Comparison of ENCODE assay signal across 28 cellular contexts in the genomic region with DNA sequence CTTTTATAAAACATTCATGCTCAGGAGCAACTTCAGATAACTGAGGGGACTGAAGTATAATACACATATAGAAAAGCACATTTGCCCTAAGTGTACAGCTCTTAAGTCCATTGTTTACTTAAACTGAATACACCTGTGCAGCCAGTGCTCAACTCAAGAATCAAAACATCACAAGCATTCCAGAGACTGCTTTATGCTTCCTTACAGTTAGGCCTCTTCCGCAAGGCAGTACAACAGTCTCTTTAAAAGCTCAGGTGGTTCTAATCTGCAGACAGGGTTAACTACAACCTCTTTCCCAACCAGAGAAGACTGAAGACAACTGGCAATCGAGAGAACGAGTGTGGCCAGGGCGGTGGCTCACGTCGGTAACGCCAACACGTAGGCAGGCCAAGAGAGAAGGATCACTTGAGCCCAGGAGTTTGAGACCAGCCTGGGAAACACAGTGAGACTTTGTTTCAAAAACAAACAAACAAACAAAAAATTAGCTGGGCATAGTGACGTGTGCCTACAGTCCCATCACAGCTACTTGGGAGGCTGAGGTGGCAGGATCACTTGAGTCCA.
"Had no signal": no experiment of that assay in that cellular context is flagged by ENCODE, and none has a peak within 500 bp of the region (broad histone marks: within the 10 kb centered on the region; RNA-seq: fewer than 3 reads in every experiment).

No MANE protein-coding gene starts in this region.

- H3K4me1 Mint-ChIP-seq: endodermal cell; nephron; neural progenitor cell; stimulated activated memory B cell treated with anti-CD40 and anti-IgM and Interleukin-4, amounts not matched to agents 10 μg/mL and 1 μg/mL and 100 μg/mL, for 72 hours had no signal

- H3K9me3 Mint-ChIP-seq: stimulated activated memory B cell treated with anti-CD40 and anti-IgM and Interleukin-4, amounts not matched to agents 10 μg/mL and 1 μg/mL and 100 μg/mL, for 72 hours had no signal

- H3K27me3 ChIP-seq: colonic mucosa, foreskin keratinocyte, gastroesophageal sphincter, heart left ventricle, hepatocyte, neural progenitor cell, sigmoid colon, testis, tibial nerve, vagina had no signal

- H3K27ac ChIP-seq: colonic mucosa, epithelial cell of prostate, foreskin keratinocyte, gastroesophageal sphincter, heart left ventricle, hepatocyte, neural progenitor cell, sigmoid colon, testis, tibial nerve, vagina had no signal

- H3K27me3 Mint-ChIP-seq: dendritic cell treated with granulocyte-macrophage colony-stimulating factor and Interleukin-4, amounts not matched to agents 40 ng/mL and 50 ng/mL, for 4 days; naive thymus-derived CD4-positive, alpha-beta T cell; stimulated activated memory B cell treated with anti-CD40 and anti-IgM and Interleukin-4, amounts not matched to agents 10 μg/mL and 1 μg/mL and 100 μg/mL, for 72 hours had no signal

- H3K4me3 Mint-ChIP-seq: dendritic cell treated with granulocyte-macrophage colony-stimulating factor and Interleukin-4, amounts not matched to agents 40 ng/mL and 50 ng/mL, for 4 days; endodermal cell; naive thymus-derived CD4-positive, alpha-beta T cell; nephron; neural progenitor cell; stimulated activated memory B cell treated with anti-CD40 and anti-IgM and Interleukin-4, amounts not matched to agents 10 μg/mL and 1 μg/mL and 100 μg/mL, for 72 hours had no signal

- ATAC-seq: esophagus mucosa; foreskin keratinocyte; gastroesophageal sphincter; heart left ventricle; left cardiac atrium; left ventricle myocardium superior; naive thymus-derived CD4-positive, alpha-beta T cell; right cardiac atrium; stimulated activated memory B cell treated with anti-CD40 and anti-IgM and Interleukin-4, amounts not matched to agents 10 μg/mL and 1 μg/mL and 100 μg/mL, for 72 hours; stimulated activated naive CD8-positive, alpha-beta T cell treated with anti-CD3 and anti-CD28 coated beads, Interleukin-15, Interleukin-2, amounts not matched to agents 100 U/mL and 50 U/mL, for 24 hours had no signal

- H3K27ac Mint-ChIP-seq: dendritic cell treated with granulocyte-macrophage colony-stimulating factor and Interleukin-4, amounts not matched to agents 40 ng/mL and 50 ng/mL, for 4 days; endodermal cell; naive thymus-derived CD4-positive, alpha-beta T cell; nephron; neural progenitor cell; stimulated activated memory B cell treated with anti-CD40 and anti-IgM and Interleukin-4, amounts not matched to agents 10 μg/mL and 1 μg/mL and 100 μg/mL, for 72 hours had no signal

- DNase-seq: colonic mucosa; effector CD8-positive, alpha-beta T cell; endodermal cell; foreskin keratinocyte; heart left ventricle; left cardiac atrium; left ventricle myocardium superior; mammary epithelial cell; mesendoderm; midbrain; naive thymus-derived CD4-positive, alpha-beta T cell; right cardiac atrium; sigmoid colon; stimulated activated CD4-positive, alpha-beta T cell treated with anti-CD3 and anti-CD28 coated beads, Interleukin-4, amount 100 ng/mL, for 4 hours; stimulated activated naive CD8-positive, alpha-beta T cell treated with anti-CD3 and anti-CD28 coated beads, Interleukin-15, Interleukin-2, amounts not matched to agents 100 U/mL and 50 U/mL, for 24 hours; substantia nigra; testis had no signal

- H3K4me1 ChIP-seq: colonic mucosa, foreskin keratinocyte, neural progenitor cell, sigmoid colon, testis, tibial nerve, vagina had no signal

- H3K36me3 ChIP-seq: colonic mucosa, prostate gland had no signal

- H3K9me3 ChIP-seq: colonic mucosa, gastroesophageal sphincter, heart left ventricle, prostate gland, sigmoid colon, testis, tibial nerve, vagina had no signal

- H3K4me3 ChIP-seq: colonic mucosa, gastroesophageal sphincter, heart left ventricle, hepatocyte, neural progenitor cell, prostate gland, sigmoid colon, testis, tibial nerve, vagina had no signal
